ENCODE assay signal across 16 cellular contexts in genomic region chr7:88346357-88346756, GRCh38. TPM values are rescaled to one million over a fixed set of nuclear protein-coding genes. Genes with fewer than 3 reads are reported as not detected.
DNase-seq lines count a peak whose midpoint lies in the region; ATAC-seq, FAIRE-seq and TF ChIP-seq lines count a peak whose summit lies in the region.
"Had no signal": no experiment of that assay in that cellular context is flagged by ENCODE, and none has a peak within 500 bp of the region (broad histone marks: within the 10 kb centered on the region; RNA-seq: fewer than 3 reads in every experiment).

No MANE protein-coding gene starts in this region.

- H3K27ac ChIP-seq in pancreas, result no peak overlapping the region

- H3K27me3 ChIP-seq in pancreas, result no peaks in the 10 kb centered on the region
- H3K27me3 ChIP-seq: MG63 had no signal

- H3K9me3 ChIP-seq in pancreas, result no peaks in the 10 kb centered on the region
- H3K9me3 ChIP-seq: HAP-1, MG63 had no signal

- no peaks in the 10 kb centered on the region for H3K4me1 ChIP-seq in pancreas

- intact Hi-C loops in pancreas (cut with DNase I), result no loop called here

- H3K4me3 ChIP-seq in pancreas, result no peak overlapping the region
- H3K4me3 ChIP-seq: HAP-1, MG63 had no signal

- no peak for TF ChIP-seq CTCF in pancreas (IDR thresholded peaks at IDR 0.05)

- H3K36me3 ChIP-seq in pancreas, result no peaks in the 10 kb centered on the region
- H3K36me3 ChIP-seq: HAP-1, MG63 had no signal

- DNase-seq in NK-92 (lab: John Stamatoyannopoulos, UW; ENCODE audit: unreplicated experiment), result no peak
- no peak for DNase-seq in stimulated activated CD4-positive, alpha-beta T cell treated with anti-CD3 and anti-CD28 coated beads, Interleukin-4, amount 100 ng/mL, for 24 hours
- DNase-seq in NCI-H2029 treated with DMSO at 0.1 percent for 48 hours (lab: John Stamatoyannopoulos, UW), result no peak
- no peak for DNase-seq in pancreas
- DNase-seq: ACHN; CD4-positive, CD25-positive, alpha-beta regulatory T cell; MG63; NCI-H1105 treated with DMSO at 0.1 percent for 48 hours; NCI-H187 treated with DMSO at 0.1 percent for 48 hours; NCI-H2171; NCI-H82; SHP77 treated with DMSO at 0.1 percent for 48 hours had no signal

- WGBS in pancreas, 2 donors, result 91 to 93% methylated on average over 2 of the region's 2 CpGs

- no peak for FAIRE-seq in pancreas (lab: Jason Lieb, UNC)

- peak; percentile 42 for ATAC-seq in GM18870 (IDR thresholded peaks at IDR 0.05; ENCODE audit: unreplicated experiment)
- peak; percentile 61 for ATAC-seq in GM21576 (IDR thresholded peaks at IDR 0.05; ENCODE audit: unreplicated experiment)
- peak; percentile 52 for ATAC-seq in HG03520 (IDR thresholded peaks at IDR 0.05; ENCODE audit: unreplicated experiment)
- no peak for ATAC-seq in pancreas

RNA-seq across cellular contexts. Expression of gene STEAP4, which starts 39.7 kb away (rescaled TPM):
- total RNA-seq in pancreas, result 10 to 100 TPM in 3 of 6 donors, 1 to 10 TPM in 3; 4.2 to 15.0 (median 11.0) TPM
- polyA plus RNA-seq in pancreas, result 1 to 10 TPM; 3.2 to 4.2 TPM
- total RNA-seq: CD4-positive, CD25-positive, alpha-beta regulatory T cell had no signal
- polyA plus RNA-seq: CD4-positive, CD25-positive, alpha-beta regulatory T cell had no signal

Comparison
In these comparisons a context has a peak if more than half of its experiments do, and no peak if none do; other contexts are left out.
1. ATAC-seq: peak in GM18870 (single experiment), GM21576 (single experiment) and HG03520 (single experiment); none in pancreas (0 of 4).